8 cellular contexts compared by ENCODE assay signal in the genomic region with DNA sequence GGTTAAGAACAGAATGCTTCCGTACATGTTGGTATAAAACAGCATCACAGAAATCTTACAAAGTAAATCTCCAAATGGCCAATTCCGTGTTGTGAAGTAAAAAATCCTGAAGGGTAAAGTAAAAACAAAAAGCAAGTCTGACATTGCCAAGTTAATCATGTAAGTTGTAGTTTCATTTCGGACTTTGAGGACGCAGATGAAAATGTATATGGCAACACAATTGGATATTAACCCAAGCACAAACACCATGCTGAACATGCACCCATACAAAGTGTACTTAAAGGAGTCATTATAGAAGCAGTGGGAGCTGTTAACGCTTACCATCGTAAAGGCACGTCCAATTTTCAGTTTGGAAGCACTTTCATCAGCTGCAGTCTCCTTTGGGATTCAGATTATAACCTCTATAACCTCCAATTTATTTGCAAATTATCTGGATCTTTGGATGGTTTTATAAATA. TPM values are rescaled to one million over a fixed set of nuclear protein-coding genes. Genes with fewer than 3 reads are reported as not detected.
DNase-seq lines count a peak whose midpoint lies in the region; ATAC-seq and TF ChIP-seq lines count a peak whose summit lies in the region.

No MANE protein-coding gene starts in this region.

- DNase-seq in EL (peak; percentile 29), foreskin keratinocyte (peak in 1 of 2 donors; percentile 46), NCI-H82 treated with DMSO at 0.1 percent for 48 hours (lab: John Stamatoyannopoulos, UW; ENCODE audit: unreplicated experiment) (no peak), amniotic stem cell (lab: John Stamatoyannopoulos, UW) (no peak), NCI-H187 treated with DMSO at 0.1 percent for 48 hours (lab: John Stamatoyannopoulos, UW) (no peak), WERI-Rb-1 (no peak)

- peak overlapping the region; percentile 24 for H2AFZ ChIP-seq in parathyroid adenoma

- H3K4me2 ChIP-seq in parathyroid adenoma (ENCODE audit: low read length) = no peak overlapping the region

- H3K79me2 ChIP-seq in parathyroid adenoma = no peaks in the 10 kb centered on the region

- H3K4me1 ChIP-seq in foreskin keratinocyte = peaks cover 26% of the 10 kb centered on the region
- H3K4me1 ChIP-seq in parathyroid adenoma = no peaks in the 10 kb centered on the region

- H3K36me3 ChIP-seq in parathyroid adenoma (ENCODE audit: control insufficient read depth, insufficient read depth, low read length) = no peaks in the 10 kb centered on the region
- no peaks in the 10 kb centered on the region for H3K36me3 ChIP-seq in WERI-Rb-1

- H3K9me3 ChIP-seq in parathyroid adenoma (ENCODE audit: control insufficient read depth, low read length) (no peaks in the 10 kb centered on the region), WERI-Rb-1 (ENCODE audit: severe bottlenecking) (no peaks in the 10 kb centered on the region)

- no peak overlapping the region for H3K9ac ChIP-seq in parathyroid adenoma

- TF ChIP-seq CTCF in WI38 (IDR thresholded peaks at IDR 0.05; ENCODE audit: low read depth, low read length) = no peak
- TF ChIP-seq CTCF in foreskin keratinocyte (conservative IDR thresholded peaks at IDR 0.05) = no peak
- TF ChIP-seq CTCF in parathyroid adenoma (IDR thresholded peaks at IDR 0.05) = no peak
- TF ChIP-seq CTCF in WERI-Rb-1 (IDR thresholded peaks at IDR 0.05; ENCODE audit: low read depth, low read length) = no peak

- H3K4me3 ChIP-seq in WI38 (ENCODE audit: low read depth, low read length) (peak overlapping the region; percentile 72), parathyroid adenoma (ENCODE audit: low read depth, low read length) (peak overlapping the region; percentile 54), WERI-Rb-1 (ENCODE audit: low read depth, low read length) (no peak overlapping the region)

- peak overlapping the region; percentile 87 for H3K27ac ChIP-seq in foreskin keratinocyte
- H3K27ac ChIP-seq in parathyroid adenoma = peak overlapping the region; percentile 80
- H3K27ac ChIP-seq in WERI-Rb-1 = no peak overlapping the region

- peak; percentile 31 for ATAC-seq in foreskin keratinocyte

- H3K27me3 ChIP-seq in foreskin keratinocyte (no peaks in the 10 kb centered on the region), parathyroid adenoma (ENCODE audit: control insufficient read depth, insufficient read depth, low read length) (no peaks in the 10 kb centered on the region), WERI-Rb-1 (ENCODE audit: insufficient read depth, low read depth, severe bottlenecking) (no peaks in the 10 kb centered on the region)

RNA-seq across cellular contexts. Expression of a gene that starts 0.8 kb away (rescaled TPM):
- 4.7 and 6.3 TPM in 2 replicates for total RNA-seq in foreskin keratinocyte
- polyA plus RNA-seq in foreskin keratinocyte = 4.0 and 6.5 TPM in 2 replicates
